ENCODE assay signal across 36 cellular contexts in the genomic region with DNA sequence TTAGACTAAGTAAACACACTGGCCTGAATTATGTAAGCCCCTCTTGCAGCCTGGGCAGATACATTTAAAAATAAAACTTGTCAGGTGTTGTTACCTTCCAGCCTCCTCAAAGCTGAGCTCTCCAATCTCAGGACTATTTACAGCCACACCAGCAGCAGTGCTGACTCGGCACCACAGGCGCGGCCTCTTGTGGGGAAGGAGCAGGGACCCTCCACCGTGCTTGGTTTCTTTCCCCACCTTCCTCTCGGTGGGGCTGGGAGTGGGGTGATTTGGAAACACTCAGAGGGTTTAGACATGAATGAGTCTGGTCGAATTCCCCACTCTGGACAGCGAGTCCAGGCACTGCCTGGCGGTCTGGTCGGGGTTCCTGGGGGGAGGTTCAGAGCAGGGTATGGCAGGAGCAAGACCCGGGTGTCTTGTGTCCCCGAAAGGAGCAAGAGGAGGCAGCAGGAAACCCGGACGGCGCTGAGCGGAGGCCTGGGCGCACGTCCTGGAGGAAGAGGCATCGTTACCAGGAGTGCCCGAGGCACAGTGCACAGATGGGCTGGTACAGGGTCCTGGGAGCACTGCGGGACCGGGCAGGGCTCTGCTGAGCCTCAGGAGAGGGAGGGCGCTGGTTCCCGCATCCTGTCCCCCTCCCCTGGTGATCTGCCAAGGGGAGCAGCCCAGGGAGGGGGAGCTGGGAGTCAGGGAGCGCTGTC. TPM values are rescaled to one million over a fixed set of nuclear protein-coding genes. Genes with fewer than 3 reads are reported as not detected.
DNase-seq lines count a peak whose midpoint lies in the region; ATAC-seq, FAIRE-seq and TF ChIP-seq lines count a peak whose summit lies in the region.
"Had no signal": no experiment of that assay in that cellular context is flagged by ENCODE, and none has a peak within 500 bp of the region (broad histone marks: within the 10 kb centered on the region; RNA-seq: fewer than 3 reads in every experiment).

No MANE protein-coding gene starts in this region.

- H3K27ac ChIP-seq in right lobe of liver (no peak overlapping the region), HepG2 (ENCODE audit: extremely low read length, insufficient read depth, low read length) (no peak overlapping the region), neuronal stem cell (replicated peaks; ENCODE audit: low read length) (no peak overlapping the region)
- H3K27ac ChIP-seq: gastrocnemius medialis, PC-9, skin epidermis, suprapubic skin had no signal

- TF ChIP-seq EP300 in HepG2 (IDR thresholded peaks at IDR 0.05; ENCODE audit: low read depth in 2 of 2, low read length in 2 of 2) (no peak), HepG2 (CRISPR knock-in tag; IDR thresholded peaks at IDR 0.05; ENCODE audit: borderline replicate concordance) (no peak)

- H3K27ac Mint-ChIP-seq in glutamatergic neuron (ENCODE audit: unreplicated experiment), result peak overlapping the region; percentile 34
- H3K27ac Mint-ChIP-seq: activated CD4-positive, alpha-beta T cell treated with anti-CD3 and anti-CD28 coated beads for 36 hours; activated CD8-positive, alpha-beta T cell treated with anti-CD3 and anti-CD28 coated beads for 36 hours; activated naive CD8-positive, alpha-beta T cell; activated T-helper 17 cell treated with anti-CD3 and anti-CD28 coated beads, Interleukin-2, amount 50 U/mL, for 72 hours; naive B cell had no signal

- H3K36me3 ChIP-seq in right lobe of liver (no peaks in the 10 kb centered on the region), HepG2 (replicated peaks in 1 of 2; ENCODE audit: control insufficient read depth in 1 of 2, insufficient read depth in 2 of 2, low read length in 2 of 2) (no peaks in the 10 kb centered on the region), neuronal stem cell (replicated peaks in 1 of 2; ENCODE audit: control insufficient read depth in 2 of 2, insufficient read depth in 2 of 2, low read length in 2 of 2) (no peaks in the 10 kb centered on the region)
- H3K36me3 ChIP-seq: BE2C, gastrocnemius medialis, suprapubic skin had no signal

- H2BK120ac ChIP-seq in neuronal stem cell (ENCODE audit: low read depth, low read length), result no peak overlapping the region

- no peak for FAIRE-seq in HepG2 (lab: Jason Lieb, UNC)
- FAIRE-seq: bronchial epithelial cell, endothelial cell of umbilical vein, GM19239, H54, urothelium cell line had no signal

- in situ Hi-C loops in HepG2 (cut with HindIII; ENCODE audit: extremely low pct_ligation_motif_present, low pct_unique_long_range_greater_than_20kb), result no loop called here

- H3K14ac ChIP-seq in neuronal stem cell (ENCODE audit: low read length), result peak overlapping the region; percentile 31

- DNase-seq in right lobe of liver (peak; percentile 17 to 40 (median 37)), HepG2 (ENCODE audit: low spot score) (no peak), glutamatergic neuron (peak; percentile 21), neuronal stem cell (ENCODE audit: low spot score) (no peak), NCI-H1105 treated with DMSO at 0.1 percent for 48 hours (lab: John Stamatoyannopoulos, UW) (no peak)
- DNase-seq in stimulated activated CD4-positive, alpha-beta T cell treated with anti-CD3 and anti-CD28 coated beads, Interleukin-4, amount 100 ng/mL, for 24 hours, result no peak
- DNase-seq: ACHN; activated CD4-positive, alpha-beta T cell treated with anti-CD3 and anti-CD28 coated beads for 36 hours; activated CD8-positive, alpha-beta memory T cell treated with anti-CD3 and anti-CD28 coated beads, Interleukin-2, amount 50 U/mL, for 48 hours; activated CD8-positive, alpha-beta T cell treated with anti-CD3 and anti-CD28 coated beads for 36 hours; anterior cingulate cortex; BE2C; DMS 273 treated with DMSO at 0.1 percent for 48 hours; EL; gastrocnemius medialis; islet precursor cell; Kasumi-1; midbrain; naive B cell; NCI-H1417 treated with DMSO at 0.1 percent for 48 hours; NCI-H2081 treated with DMSO at 0.1 percent for 48 hours; NCI-H226; PC-9; Right ventricle myocardium superior; stimulated activated naive CD4-positive, alpha-beta T cell treated with Interleukin-2 at 50 U/mL for 16 hours; T-helper 2 cell had no signal

- H4K91ac ChIP-seq in neuronal stem cell (ENCODE audit: low read depth, low read length, poor library complexity), result no peak overlapping the region

- H3K9me3 ChIP-seq in right lobe of liver (no peaks in the 10 kb centered on the region), HepG2 (ENCODE audit: low read length) (no peaks in the 10 kb centered on the region), neuronal stem cell (replicated peaks in 1 of 2; ENCODE audit: control insufficient read depth in 2 of 2, insufficient read depth in 1 of 2, low read depth in 1 of 2, low read length in 2 of 2) (peaks cover 7 to 9% of the 10 kb centered on the region in 2 donors)
- H3K9me3 ChIP-seq: BE2C, gastrocnemius medialis, suprapubic skin had no signal

- H3K4me3 Mint-ChIP-seq in glutamatergic neuron (ENCODE audit: unreplicated experiment), result no peak overlapping the region
- H3K4me3 Mint-ChIP-seq: activated CD4-positive, alpha-beta T cell treated with anti-CD3 and anti-CD28 coated beads for 36 hours; activated CD8-positive, alpha-beta T cell treated with anti-CD3 and anti-CD28 coated beads for 36 hours; activated naive CD8-positive, alpha-beta T cell; activated T-helper 17 cell treated with anti-CD3 and anti-CD28 coated beads, Interleukin-2, amount 50 U/mL, for 72 hours had no signal

- no peaks in the 10 kb centered on the region for H3K27me3 ChIP-seq in right lobe of liver
- H3K27me3 ChIP-seq in HepG2 (ENCODE audit: control insufficient read depth in 1 of 2, insufficient read depth in 2 of 2, low read length in 2 of 2), result peaks cover 36 to 77% of the 10 kb centered on the region in 2 experiments
- H3K27me3 ChIP-seq in neuronal stem cell (ENCODE audit: control insufficient read depth in 3 of 3, insufficient read depth in 3 of 3, low read depth in 1 of 3, low read length in 3 of 3), result peaks cover 0 to 83% (median 1%) of the 10 kb centered on the region in 3 experiments

- intact Hi-C loops in right lobe of liver (cut with DNase I), result no loop called here
- intact Hi-C loops in HepG2 (cut with micrococcal nuclease; ENCODE audit: unreplicated experiment), result no loop called here

- H3K4me1 ChIP-seq in right lobe of liver (no peaks in the 10 kb centered on the region), HepG2 (ENCODE audit: insufficient read depth, low read length) (no peaks in the 10 kb centered on the region), neuronal stem cell (ENCODE audit: control insufficient read depth in 2 of 2, insufficient read depth in 1 of 2, low read depth in 1 of 2, low read length in 2 of 2) (peaks cover 0 to 16% of the 10 kb centered on the region in 2 donors)
- H3K4me1 ChIP-seq: BE2C, gastrocnemius medialis, suprapubic skin had no signal

- H4K8ac ChIP-seq in neuronal stem cell (ENCODE audit: low read depth, low read length), result no peak overlapping the region

- CTCF ChIA-PET in HepG2 (lab: Yijun Ruan, JAX; ENCODE audit: low intra/inter-chr PET ratio, low total read pairs), result no interaction called here

- no peak for TF ChIP-seq RAD21 in HepG2 (CRISPR knock-in tag; IDR thresholded peaks at IDR 0.05)

- ATAC-seq in right lobe of liver, result no peak
- no peak; the same call in 2 of the 3 replicates for ATAC-seq in HepG2
- ATAC-seq in HG02763 (IDR thresholded peaks at IDR 0.05; ENCODE audit: unreplicated experiment), result no peak
- ATAC-seq: activated CD4-positive, alpha-beta T cell treated with anti-CD3 and anti-CD28 coated beads for 36 hours; activated CD8-positive, alpha-beta T cell treated with anti-CD3 and anti-CD28 coated beads for 36 hours; activated T-helper 17 cell treated with anti-CD3 and anti-CD28 coated beads, Interleukin-2, amount 50 U/mL, for 72 hours; gastrocnemius medialis had no signal

- peak overlapping the region; percentile 78 for H2AK5ac ChIP-seq in neuronal stem cell (ENCODE audit: low read depth, low read length)

- H3K18ac ChIP-seq in neuronal stem cell (ENCODE audit: low read length), result peak overlapping the region; percentile 4

- TF ChIP-seq CTCF in right lobe of liver (IDR thresholded peaks at IDR 0.05) (no peak), HepG2 (CRISPR knock-in tag; IDR thresholded peaks at IDR 0.05) (no peak), glutamatergic neuron (IDR thresholded peaks at IDR 0.05; ENCODE audit: partially characterized antibody, unreplicated experiment) (no peak)

- no peaks in the 10 kb centered on the region for H3K36me3 Mint-ChIP-seq in glutamatergic neuron (ENCODE audit: unreplicated experiment)
- H3K36me3 Mint-ChIP-seq: activated naive CD8-positive, alpha-beta T cell; naive B cell had no signal

- no peaks in the 10 kb centered on the region for H3K79me1 ChIP-seq in neuronal stem cell (ENCODE audit: low read depth, low read length)

- H3K79me2 ChIP-seq in HepG2 (ENCODE audit: insufficient read depth, low read length), result no peaks in the 10 kb centered on the region

- peak overlapping the region; percentile 3 for H2BK15ac ChIP-seq in neuronal stem cell (ENCODE audit: low read length)

- H3K9ac ChIP-seq in HepG2 (ENCODE audit: insufficient read depth, low read depth, low read length), result no peak overlapping the region
- peak overlapping the region; percentile 25 for H3K9ac ChIP-seq in neuronal stem cell (ENCODE audit: low read depth, low read length, poor library complexity)

- H3K9me3 Mint-ChIP-seq in glutamatergic neuron (ENCODE audit: unreplicated experiment), result peaks cover 5% of the 10 kb centered on the region
- H3K9me3 Mint-ChIP-seq: activated CD8-positive, alpha-beta T cell treated with anti-CD3 and anti-CD28 coated beads for 36 hours; activated T-helper 17 cell treated with anti-CD3 and anti-CD28 coated beads, Interleukin-2, amount 50 U/mL, for 72 hours had no signal

- no peak overlapping the region for H3K4me2 ChIP-seq in HepG2 (ENCODE audit: low read depth, low read length)
- no peak overlapping the region for H3K4me2 ChIP-seq in neuronal stem cell (ENCODE audit: insufficient read depth, low read length, poor library complexity, severe bottlenecking)
- H3K4me2 ChIP-seq: PC-9 had no signal

- WGBS in right lobe of liver (ENCODE audit: insufficient coverage, low coverage, low lambda C conversion rate, missing lambda C conversion rate), result 22% methylated on average over 15 of the region's 24 CpGs
- WGBS in HepG2 (ENCODE audit: low lambda C conversion rate), result 24% methylated on average over 15 of the region's 24 CpGs
- no CpG with 5 or more reads among the region's 24 CpGs for WGBS in neuronal stem cell (ENCODE audit: extremely low coverage in 2 of 2, insufficient read length in 2 of 2, insufficient replicate concordance in 1 of 2), 2 donors

- POLR2A ChIA-PET in HepG2 (lab: Yijun Ruan, JAX), result no interaction called here

- BruUV-seq in HepG2 (replicated peaks; lab: Mats Ljungman, UMichigan), result no TSS peak

- peaks cover 4% of the 10 kb centered on the region for H3K27me3 Mint-ChIP-seq in glutamatergic neuron (ENCODE audit: unreplicated experiment)

- H4K20me1 ChIP-seq in HepG2 (ENCODE audit: insufficient read depth, low read length), result no peaks in the 10 kb centered on the region

- H2BK12ac ChIP-seq in neuronal stem cell (ENCODE audit: low read length), result no peak overlapping the region

- H3K4me3 ChIP-seq in right lobe of liver, result no peak overlapping the region
- no peak overlapping the region for H3K4me3 ChIP-seq in HepG2 (replicated peaks in 1 of 3; ENCODE audit: insufficient read depth in 1 of 3, low read depth in 2 of 3, low read length in 3 of 3)
- no peak overlapping the region for H3K4me3 ChIP-seq in neuronal stem cell (ENCODE audit: low read length in 2 of 2)
- H3K4me3 ChIP-seq: gastrocnemius medialis, PC-9, skin epidermis, suprapubic skin had no signal

- TF ChIP-seq POLR2A in right lobe of liver (IDR thresholded peaks at IDR 0.05) (no peak), HepG2 (IDR thresholded peaks at IDR 0.05; ENCODE audit: insufficient read depth in 1 of 2, low read depth in 2 of 2, low read length in 2 of 2) (no peak)

- H3K23ac ChIP-seq in neuronal stem cell (ENCODE audit: low read depth, low read length, poor library complexity), result peak overlapping the region; percentile 13

- H2BK5ac ChIP-seq in neuronal stem cell (ENCODE audit: low read length), result no peak overlapping the region

- H2AFZ ChIP-seq in HepG2 (ENCODE audit: low read length) (no peak overlapping the region), neuronal stem cell (ENCODE audit: low read length) (no peak overlapping the region)
- H2AFZ ChIP-seq: PC-9 had no signal

- no peak overlapping the region for H3K4ac ChIP-seq in neuronal stem cell (ENCODE audit: low read length)

- H3K4me1 Mint-ChIP-seq in glutamatergic neuron (ENCODE audit: low read depth, unreplicated experiment), result peaks cover 10% of the 10 kb centered on the region
- H3K4me1 Mint-ChIP-seq: activated CD4-positive, alpha-beta T cell treated with anti-CD3 and anti-CD28 coated beads for 36 hours; activated T-helper 17 cell treated with anti-CD3 and anti-CD28 coated beads, Interleukin-2, amount 50 U/mL, for 72 hours had no signal

RNA-seq across cellular contexts. Expression of a gene that starts 29.2 kb away (rescaled TPM):
- total RNA-seq in right lobe of liver, result under 1 TPM; 0.16 to 0.67 (median 0.32) TPM
- total RNA-seq in HepG2 (2016; rRNA removed; fragmentation: Illumina TruSeq; extraction: Trizol), result 0.74 and 0.84 TPM in 2 replicates
- not detected in 2 replicates for total RNA-seq in HepG2 (2016; cell fraction: cytosol; rRNA removed; fragmentation: Illumina TruSeq; extraction: Trizol; ENCODE audit: low read depth)
- total RNA-seq in HepG2 (2016; cell fraction: insoluble cytoplasmic fraction; rRNA removed; fragmentation: Illumina TruSeq; extraction: Trizol), result 0.87 and 1.1 TPM in 2 replicates
- total RNA-seq in HepG2 (2016; cell fraction: membrane; rRNA removed; fragmentation: Illumina TruSeq; extraction: Trizol), result 0.21 and 0.34 TPM in 2 replicates
- 0.53 and 1.3 TPM in 2 replicates for total RNA-seq in HepG2 (2016; cell fraction: nucleus; rRNA removed; fragmentation: Illumina TruSeq; extraction: Trizol)
- 0.10 and 0.24 TPM in 2 replicates for polyA plus RNA-seq in HepG2 (2011; rRNA removed)
- polyA plus RNA-seq in HepG2 (2011; cell fraction: cytosol; rRNA removed), result 0.13 and 0.19 TPM in 2 replicates
- 0.05 and 0.27 TPM in 2 replicates for polyA plus RNA-seq in HepG2 (2011; cell fraction: nucleus; rRNA removed)
- polyA plus RNA-seq in HepG2 (2012), result 0.12 and 0.16 TPM in 2 replicates
- 0.18 and 0.26 TPM in 2 replicates for polyA plus RNA-seq in HepG2 (2016; cell fraction: cytosol; fragmentation: Illumina TruSeq; extraction: Trizol; ENCODE audit: low read depth)
- polyA plus RNA-seq in HepG2 (2016; cell fraction: insoluble cytoplasmic fraction; fragmentation: Illumina TruSeq; extraction: Trizol; ENCODE audit: low read depth), result 0.86 and 1.2 TPM in 2 replicates
- 0.33 and 0.34 TPM in 2 replicates for polyA plus RNA-seq in HepG2 (2016; cell fraction: membrane; fragmentation: Illumina TruSeq; extraction: Trizol; ENCODE audit: low read depth)
- polyA plus RNA-seq in HepG2 (2016; cell fraction: nucleus; fragmentation: Illumina TruSeq; extraction: Trizol; ENCODE audit: insufficient read depth, low read depth), result 0.60 and 0.65 TPM in 2 replicates
- 0.06 TPM in 1 of 2 replicates, not detected in the other for polyA minus RNA-seq in HepG2 (2011; rRNA and poly(A)+ RNA removed; ENCODE audit: low replicate concordance)
- polyA minus RNA-seq in HepG2 (2011; cell fraction: cytosol; rRNA and poly(A)+ RNA removed), result not detected in 2 replicates
- polyA minus RNA-seq in HepG2 (2011; cell fraction: nucleus; rRNA and poly(A)+ RNA removed), result 0.26 TPM in 1 of 2 replicates, not detected in the other
- 5.2 TPM for total RNA-seq in glutamatergic neuron (ENCODE audit: unreplicated experiment)
- 1.5 TPM for polyA plus RNA-seq in neuronal stem cell (2013, experiment 1 of 2)
- polyA plus RNA-seq in neuronal stem cell (2013, experiment 2 of 2), result 1.4 TPM
- total RNA-seq: activated T-helper 17 cell treated with anti-CD3 and anti-CD28 coated beads, Interleukin-2, amount 50 U/mL, for 72 hours; PC-9 had no signal

Comparison
In these comparisons a context has a peak if more than half of its experiments do, and no peak if none do; other contexts are left out.
1. DNase-seq: peak in right lobe of liver (3 of 3) and glutamatergic neuron (single experiment); none in HepG2 (single experiment), neuronal stem cell (single experiment), stimulated activated CD4-positive, alpha-beta T cell treated with anti-CD3 and anti-CD28 coated beads, Interleukin-4, amount 100 ng/mL, for 24 hours (single experiment) and NCI-H1105 treated with DMSO at 0.1 percent for 48 hours (single experiment).